Comparison of ENCODE assay signal across 16 cellular contexts in genomic region chr22:17371446-17371845, GRCh38. TPM values are rescaled to one million over a fixed set of nuclear protein-coding genes. Genes with fewer than 3 reads are reported as not detected.
DNase-seq lines count a peak whose midpoint lies in the region; ATAC-seq and TF ChIP-seq lines count a peak whose summit lies in the region.
"Had no signal": no experiment of that assay in that cellular context is flagged by ENCODE, and none has a peak within 500 bp of the region (broad histone marks: within the 10 kb centered on the region; RNA-seq: fewer than 3 reads in every experiment).

No MANE protein-coding gene starts in this region.

- CTCF ChIA-PET in HEK293T (lab: Yijun Ruan, JAX) = interaction anchor here (1.8 to 2.4 kb wide), 2 partner anchors 9 to 130 kb away, joined by 5 to 7 read pairs; no protein-coding TSS in a partner anchor

- H3K4me1 ChIP-seq in left lung (peaks cover 10 to 26% of the 10 kb centered on the region in 2 donors), skeletal muscle tissue (ENCODE audit: control insufficient read depth in 3 of 3, insufficient read depth in 3 of 3, low read length in 3 of 3) (peaks cover 33 to 44% (median 37%) of the 10 kb centered on the region in 3 donors)

- no peak overlapping the region for H3K27ac Mint-ChIP-seq in activated naive CD4-positive, alpha-beta T cell treated with anti-CD3 and anti-CD28 coated beads, Interleukin-2, amount 50 U/mL, for 24 hours

- H3K27ac ChIP-seq in left lung (peak overlapping the region in 1 of 2 donors; percentile 89), skeletal muscle tissue (ENCODE audit: low read depth, low read length) (peak overlapping the region; percentile 96)
- H3K27ac ChIP-seq: HL-60, tibial artery had no signal

- H3K36me3 Mint-ChIP-seq in activated naive CD4-positive, alpha-beta T cell treated with anti-CD3 and anti-CD28 coated beads, Interleukin-2, amount 50 U/mL, for 24 hours = no peaks in the 10 kb centered on the region

- H3K9me3 ChIP-seq in left lung (no peaks in the 10 kb centered on the region), skeletal muscle tissue (ENCODE audit: control insufficient read depth in 3 of 3, low read length in 3 of 3) (no peaks in the 10 kb centered on the region)
- H3K9me3 ChIP-seq: tibial artery had no signal

- H3K36me3 ChIP-seq in left lung (no peaks in the 10 kb centered on the region), skeletal muscle tissue (ENCODE audit: control insufficient read depth in 3 of 3, insufficient read depth in 3 of 3, low read length in 3 of 3) (no peaks in the 10 kb centered on the region)
- H3K36me3 ChIP-seq: tibial artery had no signal

- no peak for DNase-seq in activated naive CD4-positive, alpha-beta T cell treated with anti-CD3 and anti-CD28 coated beads, Interleukin-2, amount 50 U/mL, for 16 hours
- DNase-seq in cardiac fibroblast (ENCODE audit: low read depth in 2 of 2) = no peak
- DNase-seq in left lung = no peak
- no peak for DNase-seq in HEK293T (ENCODE audit: extremely low spot score)
- DNase-seq in HUDEP-2 (lab: John Stamatoyannopoulos, UW; ENCODE audit: unreplicated experiment in 76 of 76) = no peak
- DNase-seq: ACHN; activated CD4-positive, alpha-beta T cell treated with anti-CD3 and anti-CD28 coated beads, Interleukin-2, amount 50 U/mL, for 1 hour; activated effector memory CD4-positive, alpha-beta T cell treated with anti-CD3 and anti-CD28 coated beads, Interleukin-2, amount 50 U/mL, for 16 hours; central memory CD4-positive, alpha-beta T cell; DMS153; MM.1S; tibial artery had no signal

- ATAC-seq in left lung (no peak), GM21381 (IDR thresholded peaks at IDR 0.05; ENCODE audit: unreplicated experiment) (no peak)

- H3K9me3 Mint-ChIP-seq in activated naive CD4-positive, alpha-beta T cell treated with anti-CD3 and anti-CD28 coated beads, Interleukin-2, amount 50 U/mL, for 24 hours = no peaks in the 10 kb centered on the region

- H3K4me3 ChIP-seq in cardiac fibroblast (replicated peaks in 1 of 2; ENCODE audit: low read depth in 2 of 2, low read length in 2 of 2) (peak overlapping the region; percentile 59 to 61), left lung (peak overlapping the region; percentile 60 to 67), skeletal muscle tissue (ENCODE audit: low read length in 3 of 3) (peak overlapping the region; percentile 58 to 78 (median 76))

- peaks cover 38% of the 10 kb centered on the region for H3K27me3 Mint-ChIP-seq in activated naive CD4-positive, alpha-beta T cell treated with anti-CD3 and anti-CD28 coated beads, Interleukin-2, amount 50 U/mL, for 24 hours

- TF ChIP-seq CTCF in cardiac fibroblast (IDR thresholded peaks at IDR 0.05; ENCODE audit: low read depth, low read length) (no peak), left lung (IDR thresholded peaks at IDR 0.05) (no peak)

- POLR2A ChIA-PET in HEK293T (lab: Yijun Ruan, JAX) = interaction anchor here (1.1 to 1.8 kb wide), 2 partner anchors 8 to 130 kb away, joined by 4 to 6 read pairs; no protein-coding TSS in a partner anchor

- H3K4me3 Mint-ChIP-seq in activated naive CD4-positive, alpha-beta T cell treated with anti-CD3 and anti-CD28 coated beads, Interleukin-2, amount 50 U/mL, for 24 hours = peak overlapping the region; percentile 8

- intact Hi-C loops in left lung (cut with DNase I) = no loop called here

- peaks cover 29% of the 10 kb centered on the region for H3K4me1 Mint-ChIP-seq in activated naive CD4-positive, alpha-beta T cell treated with anti-CD3 and anti-CD28 coated beads, Interleukin-2, amount 50 U/mL, for 24 hours

- H3K27me3 ChIP-seq in left lung (peaks cover 7 to 78% of the 10 kb centered on the region in 2 donors), skeletal muscle tissue (ENCODE audit: control insufficient read depth in 3 of 3, insufficient read depth in 3 of 3, low read length in 3 of 3) (peaks cover 0 to 6% (median 2%) of the 10 kb centered on the region in 3 donors)

- peak overlapping the region; percentile 93 to 96 (median 94) for H3K9ac ChIP-seq in skeletal muscle tissue (ENCODE audit: low read depth in 1 of 3, low read length in 3 of 3)

TF ChIP-seq in HEK293T, 16 proteins besides CTCF, POLR2A, EP300 and RAD21:
- TF ChIP-seq PKNOX1 (IDR thresholded peaks at IDR 0.05) (no peak), FOXA1 (IDR thresholded peaks at IDR 0.05) (no peak), SUZ12 (IDR thresholded peaks at IDR 0.05) (no peak)

RNA-seq across cellular contexts. Expression of gene CECR2, which starts 2.2 kb away (rescaled TPM):
- total RNA-seq in left lung = 1 to 10 TPM; 8.0 to 9.9 TPM
- 8.9 TPM for total RNA-seq in skeletal muscle tissue
